In genomic region chr7:150420987-150421674, GRCh38 we compare ENCODE assay signal across 8 cellular contexts. TPM values are rescaled to one million over a fixed set of nuclear protein-coding genes. Genes with fewer than 3 reads are reported as not detected.
A peak's percentile ranks its signal among the peaks of the same experiment; 100 is the strongest.
DNase-seq lines count a peak whose midpoint lies in the region; ATAC-seq and TF ChIP-seq lines count a peak whose summit lies in the region.

No MANE protein-coding gene starts in this region.

- no peaks in the 10 kb centered on the region for H3K36me3 Mint-ChIP-seq in MCF 10A (ENCODE audit: insufficient read depth, unreplicated experiment)

- no peak overlapping the region for H3K27ac Mint-ChIP-seq in MCF 10A (ENCODE audit: low read depth, unreplicated experiment)

- TF ChIP-seq CTCF in AG10803 (conservative IDR thresholded peaks at IDR 0.05; ENCODE audit: low read length) (peak; percentile 89), WERI-Rb-1 (IDR thresholded peaks at IDR 0.05; ENCODE audit: low read depth, low read length) (peak; percentile 73), MCF 10A (IDR thresholded peaks at IDR 0.05; ENCODE audit: unreplicated experiment) (peak; percentile 91), kidney epithelial cell (IDR thresholded peaks at IDR 0.05; ENCODE audit: insufficient read depth, low read length, poor library complexity, severe bottlenecking) (peak; percentile 94)

- no peaks in the 10 kb centered on the region for H3K27me3 Mint-ChIP-seq in MCF 10A (ENCODE audit: insufficient read depth, unreplicated experiment)

- H3K27ac ChIP-seq in WERI-Rb-1 = no peak overlapping the region

- H3K4me3 Mint-ChIP-seq in MCF 10A (ENCODE audit: unreplicated experiment) = no peak overlapping the region

- peak; percentile 66 for DNase-seq in AG10803 (ENCODE audit: low read depth)
- DNase-seq in NCI-H2227 (lab: John Stamatoyannopoulos, UW; ENCODE audit: unreplicated experiment) = peak; percentile 78
- peak; percentile 87 for DNase-seq in WERI-Rb-1
- peak; percentile 83 for DNase-seq in MCF 10A (ENCODE audit: unreplicated experiment)
- DNase-seq in kidney epithelial cell (ENCODE audit: low read depth) = no peak
- peak; percentile 83 for DNase-seq in stimulated activated CD4-positive, alpha-beta T cell treated with anti-CD3 and anti-CD28 coated beads, Interleukin-1b, Interleukin-23, amount 100 ng/mL, for 48 hours

- no peaks in the 10 kb centered on the region for H3K9me3 Mint-ChIP-seq in MCF 10A (ENCODE audit: unreplicated experiment)

- intact Hi-C loops in MCF 10A (cut with micrococcal nuclease) = loop anchor here (1.0 to 2.0 kb wide), 2 partner anchors 65 to 134 kb away; no protein-coding TSS in a partner anchor

- POLR2A ChIA-PET in MCF 10A (lab: Yijun Ruan, JAX) = no interaction called here

- CTCF ChIA-PET in MCF 10A (lab: Yijun Ruan, JAX) = interaction anchor here (0.6 to 2.1 kb wide), 19 partner anchors 8 to 661 kb away, joined by 3 to 11 read pairs (median 4); a partner anchor contains a TSS

- no peaks in the 10 kb centered on the region for H3K36me3 ChIP-seq in WERI-Rb-1
- no peaks in the 10 kb centered on the region for H3K36me3 ChIP-seq in kidney epithelial cell (ENCODE audit: control insufficient read depth, insufficient read depth, low read length)

- H3K9me3 ChIP-seq in WERI-Rb-1 (ENCODE audit: severe bottlenecking) = no peaks in the 10 kb centered on the region

- H3K4me3 ChIP-seq in AG10803 (ENCODE audit: low read length) (no peak overlapping the region), WERI-Rb-1 (ENCODE audit: low read depth, low read length) (no peak overlapping the region), kidney epithelial cell (ENCODE audit: low read depth, low read length) (no peak overlapping the region)

- BruUV-seq in MCF 10A (replicated peaks; lab: Mats Ljungman, UMichigan) = no TSS peak

- ATAC-seq in GM19025 (IDR thresholded peaks at IDR 0.05; ENCODE audit: low read depth, unreplicated experiment) (peak; percentile 96), HG03159 (IDR thresholded peaks at IDR 0.05; ENCODE audit: unreplicated experiment) (peak; percentile 96)

- H3K27me3 ChIP-seq in WERI-Rb-1 (ENCODE audit: insufficient read depth, low read depth, severe bottlenecking) (no peaks in the 10 kb centered on the region), kidney epithelial cell (ENCODE audit: control insufficient read depth, insufficient read depth, low read length) (no peaks in the 10 kb centered on the region)

- H3K4me1 Mint-ChIP-seq in MCF 10A (ENCODE audit: insufficient read depth, unreplicated experiment) = peaks cover 7% of the 10 kb centered on the region

RNA-seq across cellular contexts. Expression of gene GIMAP8, which starts 29.3 kb away (rescaled TPM):
- total RNA-seq in MCF 10A (2022) (not detected in 2 replicates), kidney epithelial cell (not detected in 2 replicates)

RNA-seq across cellular contexts. Expression of gene ZNF775, which starts 42.0 kb away (rescaled TPM):
- total RNA-seq in MCF 10A (2022) (1.7 and 2.0 TPM in 2 replicates), kidney epithelial cell (8.0 and 10.1 TPM in 2 replicates)

RNA-seq across cellular contexts. Expression of gene REPIN1, which starts 52.5 kb away (rescaled TPM):
- total RNA-seq in MCF 10A (2022) (80.8 and 83.0 TPM in 2 replicates), kidney epithelial cell (144 and 150 TPM in 2 replicates)
